29 cellular contexts compared by ENCODE assay signal in the genomic region with DNA sequence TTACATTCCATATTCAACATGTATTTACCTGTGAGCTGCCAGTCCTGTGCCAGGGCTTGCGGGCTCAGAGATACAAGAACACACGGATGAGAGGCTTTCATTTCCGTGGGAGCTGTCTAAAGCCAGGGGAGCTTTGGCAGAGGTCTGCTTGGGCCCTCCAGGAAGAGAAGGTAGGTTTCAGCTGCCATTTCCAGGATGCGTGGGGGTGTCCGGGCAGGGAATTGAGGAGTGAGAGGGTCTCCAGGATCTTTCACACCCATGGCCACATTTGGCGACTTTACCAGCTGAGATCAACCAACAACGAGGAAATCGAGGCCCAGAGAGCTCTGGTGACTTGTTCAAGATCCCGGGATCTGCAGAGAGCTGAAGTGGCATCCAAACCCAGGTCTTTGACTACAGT.
"Had no signal": no experiment of that assay in that cellular context is flagged by ENCODE, and none has a peak within 500 bp of the region (broad histone marks: within the 10 kb centered on the region; RNA-seq: fewer than 3 reads in every experiment).

No MANE protein-coding gene starts in this region.

- ATAC-seq: activated CD4-positive, alpha-beta T cell treated with anti-CD3 and anti-CD28 coated beads for 36 hours; activated CD8-positive, alpha-beta T cell treated with anti-CD3 and anti-CD28 coated beads, Interleukin-2, amount 10 ng/mL, durations not matched to agents 7 days and 5 days; activated naive CD8-positive, alpha-beta T cell treated with anti-CD3 and anti-CD28 coated beads, Interleukin-2, amount 50 U/mL, for 24 hours; body of pancreas; esophagus mucosa had no signal

- H3K27me3 Mint-ChIP-seq: activated naive CD4-positive, alpha-beta T cell treated with anti-CD3 and anti-CD28 coated beads, Interleukin-2, amount 50 U/mL, for 24 hours; activated naive CD8-positive, alpha-beta T cell treated with anti-CD3 and anti-CD28 coated beads for 36 hours had no signal

- DNase-seq: activated CD4-positive, alpha-beta memory T cell treated with anti-CD3 and anti-CD28 coated beads for 36 hours; activated CD4-positive, alpha-beta T cell treated with anti-CD3 and anti-CD28 coated beads for 36 hours; activated CD4-positive, alpha-beta T cell treated with anti-CD3 and anti-CD28 coated beads, Interleukin-2, amount 10 ng/mL, durations not matched to agents 24 days and 14 days; activated CD4-positive, CD25-positive, alpha-beta regulatory T cell; activated CD4-positive, CD25-positive, alpha-beta regulatory T cell treated with anti-CD3 and anti-CD28 coated beads, Interleukin-2, amount 50 U/mL, for 72 hours; activated CD8-positive, alpha-beta T cell treated with anti-CD3 and anti-CD28 coated beads, Interleukin-2, amount 10 ng/mL, durations not matched to agents 7 days and 5 days; activated effector memory CD4-positive, alpha-beta T cell treated with anti-CD3 and anti-CD28 coated beads, Interleukin-2, amount 50 U/mL, for 16 hours; activated naive CD4-positive, alpha-beta T cell treated with anti-CD3 and anti-CD28 coated beads for 36 hours; activated naive CD8-positive, alpha-beta T cell treated with anti-CD3 and anti-CD28 coated beads for 36 hours; activated naive CD8-positive, alpha-beta T cell treated with anti-CD3 and anti-CD28 coated beads, Interleukin-2, amount 50 U/mL, for 24 hours; activated T-cell treated with anti-CD3 and anti-CD28 coated beads, Interleukin-2, amount 50 U/mL, for 48 hours; adrenal gland; amygdala; aorta; body of pancreas; central memory CD4-positive, alpha-beta T cell; cerebellar nuclear complex; colonic mucosa; dorsolateral prefrontal cortex; effector memory CD4-positive, alpha-beta T cell; endodermal cell; foreskin fibroblast; glutamatergic neuron; T-helper 2 cell had no signal

- H3K9me3 Mint-ChIP-seq: activated CD4-positive, alpha-beta T cell treated with anti-CD3 and anti-CD28 coated beads, Interleukin-2, amount 10 ng/mL, durations not matched to agents 24 days and 14 days; activated naive CD4-positive, alpha-beta T cell treated with anti-CD3 and anti-CD28 coated beads, Interleukin-2, amount 50 U/mL, for 24 hours; dendritic cell treated with granulocyte-macrophage colony-stimulating factor and Interleukin-4, amounts not matched to agents 40 ng/mL and 50 ng/mL, for 4 days had no signal

- H3K4me1 Mint-ChIP-seq: activated CD4-positive, alpha-beta T cell treated with anti-CD3 and anti-CD28 coated beads for 36 hours; activated CD4-positive, alpha-beta T cell treated with anti-CD3 and anti-CD28 coated beads, Interleukin-2, amount 10 ng/mL, durations not matched to agents 24 days and 14 days; activated naive CD4-positive, alpha-beta T cell treated with anti-CD3 and anti-CD28 coated beads, Interleukin-2, amount 50 U/mL, for 24 hours; activated naive CD8-positive, alpha-beta T cell treated with anti-CD3 and anti-CD28 coated beads for 36 hours; activated naive CD8-positive, alpha-beta T cell treated with anti-CD3 and anti-CD28 coated beads, Interleukin-2, amount 50 U/mL, for 24 hours had no signal

- H3K4me3 Mint-ChIP-seq: activated CD4-positive, alpha-beta memory T cell treated with anti-CD3 and anti-CD28 coated beads for 36 hours; activated CD4-positive, alpha-beta T cell treated with anti-CD3 and anti-CD28 coated beads for 36 hours; activated CD4-positive, alpha-beta T cell treated with anti-CD3 and anti-CD28 coated beads, Interleukin-2, amount 10 ng/mL, durations not matched to agents 24 days and 14 days; activated CD8-positive, alpha-beta T cell treated with anti-CD3 and anti-CD28 coated beads, Interleukin-2, amount 10 ng/mL, durations not matched to agents 7 days and 5 days; activated naive CD4-positive, alpha-beta T cell treated with anti-CD3 and anti-CD28 coated beads for 36 hours; activated naive CD4-positive, alpha-beta T cell treated with anti-CD3 and anti-CD28 coated beads, Interleukin-2, amount 50 U/mL, for 24 hours; activated naive CD8-positive, alpha-beta T cell treated with anti-CD3 and anti-CD28 coated beads for 36 hours; activated naive CD8-positive, alpha-beta T cell treated with anti-CD3 and anti-CD28 coated beads, Interleukin-2, amount 50 U/mL, for 24 hours; activated T-helper 1 cell treated with anti-CD3 and anti-CD28 coated beads, Interleukin-12 subunit alpha, Interleukin-12 subunit beta, Interleukin-2, Interleukin-4 antibody, amounts not matched to agents 30 ng/mL and 10 ng/mL and 1 ng/mL, durations not matched to agents 14 hours and 24 hours and 36 hours; dendritic cell treated with granulocyte-macrophage colony-stimulating factor and Interleukin-4, amounts not matched to agents 40 ng/mL and 50 ng/mL, for 4 days; endodermal cell had no signal

- H3K36me3 Mint-ChIP-seq: activated CD4-positive, alpha-beta memory T cell treated with anti-CD3 and anti-CD28 coated beads for 36 hours; activated naive CD4-positive, alpha-beta T cell treated with anti-CD3 and anti-CD28 coated beads, Interleukin-2, amount 50 U/mL, for 24 hours had no signal

- H3K27ac Mint-ChIP-seq: activated CD4-positive, alpha-beta memory T cell treated with anti-CD3 and anti-CD28 coated beads for 36 hours; activated CD4-positive, alpha-beta T cell treated with anti-CD3 and anti-CD28 coated beads for 36 hours; activated CD4-positive, alpha-beta T cell treated with anti-CD3 and anti-CD28 coated beads, Interleukin-2, amount 10 ng/mL, durations not matched to agents 24 days and 14 days; activated CD8-positive, alpha-beta T cell treated with anti-CD3 and anti-CD28 coated beads, Interleukin-2, amount 10 ng/mL, durations not matched to agents 7 days and 5 days; activated naive CD4-positive, alpha-beta T cell treated with anti-CD3 and anti-CD28 coated beads for 36 hours; activated naive CD4-positive, alpha-beta T cell treated with anti-CD3 and anti-CD28 coated beads, Interleukin-2, amount 50 U/mL, for 24 hours; activated naive CD8-positive, alpha-beta T cell treated with anti-CD3 and anti-CD28 coated beads for 36 hours; activated naive CD8-positive, alpha-beta T cell treated with anti-CD3 and anti-CD28 coated beads, Interleukin-2, amount 50 U/mL, for 24 hours; activated T-helper 1 cell treated with anti-CD3 and anti-CD28 coated beads, Interleukin-12 subunit alpha, Interleukin-12 subunit beta, Interleukin-2, Interleukin-4 antibody, amounts not matched to agents 30 ng/mL and 10 ng/mL and 1 ng/mL, durations not matched to agents 14 hours and 24 hours and 36 hours; activated T-helper 2 cell treated with anti-CD3 and anti-CD28 coated beads, Interferon-gamma antibody, Interleukin-2, Interleukin-4, amounts not matched to agents 10 μg/mL and 5 μg/mL and 100 μg/mL, durations not matched to agents 14 hours and 24 hours and 36 hours; dendritic cell treated with granulocyte-macrophage colony-stimulating factor and Interleukin-4, amounts not matched to agents 40 ng/mL and 50 ng/mL, for 4 days; endodermal cell had no signal
